In the genomic region with DNA sequence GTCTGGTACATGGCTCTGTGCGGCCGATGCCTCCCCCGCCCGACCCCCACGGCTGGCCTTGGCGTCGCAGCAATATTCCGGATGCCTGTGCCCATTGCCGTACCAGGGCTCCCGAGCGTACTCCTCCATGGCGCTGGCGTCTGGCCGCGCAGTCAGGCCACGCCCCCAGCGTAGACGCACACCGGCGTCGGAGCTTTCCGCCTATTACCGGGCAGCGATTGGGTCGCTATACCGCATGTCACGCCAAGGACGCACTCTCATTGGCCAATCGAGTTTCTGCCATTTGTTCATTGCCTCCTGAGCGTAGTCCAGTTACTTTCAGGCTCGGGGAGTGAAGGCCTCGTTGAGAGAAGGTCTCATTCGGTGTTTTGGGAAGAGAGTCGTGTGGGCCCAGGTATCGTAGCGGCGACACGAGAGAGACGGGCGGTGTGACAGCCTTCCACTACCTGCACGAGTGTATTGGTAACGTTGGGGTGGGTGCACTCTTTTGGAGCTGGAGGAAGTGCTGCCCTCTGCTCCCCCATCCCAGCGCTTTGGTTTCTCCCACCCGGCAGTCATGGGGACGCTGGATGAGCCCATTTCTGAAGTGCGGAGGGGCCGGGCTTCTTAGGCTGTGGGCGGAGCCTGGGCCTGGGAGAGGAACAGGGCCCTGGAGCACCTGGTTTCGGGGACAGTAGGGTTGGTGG, we compare ENCODE assay signal across 8 cellular contexts. TPM values are rescaled to one million over a fixed set of nuclear protein-coding genes. Genes with fewer than 3 reads are reported as not detected.
A peak's percentile ranks its signal among the peaks of the same experiment; 100 is the strongest.
DNase-seq lines count a peak whose midpoint lies in the region; ATAC-seq and TF ChIP-seq lines count a peak whose summit lies in the region.

A gene with protein sequence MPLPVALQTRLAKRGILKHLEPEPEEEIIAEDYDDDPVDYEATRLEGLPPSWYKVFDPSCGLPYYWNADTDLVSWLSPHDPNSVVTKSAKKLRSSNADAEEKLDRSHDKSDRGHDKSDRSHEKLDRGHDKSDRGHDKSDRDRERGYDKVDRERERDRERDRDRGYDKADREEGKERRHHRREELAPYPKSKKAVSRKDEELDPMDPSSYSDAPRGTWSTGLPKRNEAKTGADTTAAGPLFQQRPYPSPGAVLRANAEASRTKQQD (plus strand): TSS at position 310 of the 686 bp plus-strand sequence. CDS start 580 bp downstream, outside the sequence.
A gene (minus strand): TSS at position 148 of the 686 bp plus-strand sequence. CDS start 19 bp downstream, at position 129.

- H3K9me3 ChIP-seq in mucosa of descending colon: no peaks in the 10 kb centered on the region

- TF ChIP-seq CTCF in epithelial cell of esophagus (IDR thresholded peaks at IDR 0.05; ENCODE audit: insufficient read depth, low read depth, low read length, missing control alignments) (no peak), mucosa of descending colon (IDR thresholded peaks at IDR 0.05) (no peak)

- no peaks in the 10 kb centered on the region for H3K36me3 Mint-ChIP-seq in IgD-negative memory B cell

- H3K4me1 ChIP-seq in mucosa of descending colon (ENCODE audit: low read depth): peaks cover 7% of the 10 kb centered on the region

- ATAC-seq in GM21529 (IDR thresholded peaks at IDR 0.05; ENCODE audit: unreplicated experiment) (peak; percentile 85), mucosa of descending colon (peak; percentile 95)

- peak within 1 kb of the TSS; percentile 68 for H3K4me3 ChIP-seq in epithelial cell of esophagus (ENCODE audit: low read length)
- peak within 1 kb of the TSS; percentile 32 for H3K4me3 ChIP-seq in mucosa of descending colon

- no peaks in the 10 kb centered on the region for H3K36me3 ChIP-seq in mucosa of descending colon (ENCODE audit: low read depth)

- peak within 1 kb of the TSS; percentile 61 to 97 (median 90) for H3K27ac Mint-ChIP-seq in IgD-negative memory B cell

- H3K4me3 Mint-ChIP-seq in IgD-negative memory B cell: peak within 1 kb of the TSS; percentile 75 to 94 (median 90)

- intact Hi-C loops in mucosa of descending colon (cut with DNase I, micrococcal nuclease): no loop called here

- peaks cover 0 to 13% (median 2%) of the 10 kb centered on the region in 3 donors for H3K4me1 Mint-ChIP-seq in IgD-negative memory B cell

- DNase-seq in DMS 273 treated with DMSO at 0.1 percent for 48 hours (lab: John Stamatoyannopoulos, UW) (peak; percentile 89), OCI-M2 (lab: John Stamatoyannopoulos, UW; ENCODE audit: unreplicated experiment) (peak; percentile 78), activated T-cell treated with anti-CD3 and anti-CD28 coated beads for 48 hours (ENCODE audit: low read depth) (peak; percentile 80), epithelial cell of esophagus (ENCODE audit: low read depth) (peak; percentile 95), mucosa of descending colon (peak; percentile 88 to 93 (median 91))
- peak; percentile 75 for DNase-seq in stimulated activated CD8-positive, alpha-beta memory T cell treated with anti-CD3 and anti-CD28 coated beads, Interleukin-4, amount 100 ng/mL, for 24 hours (ENCODE audit: low read depth)

- H3K27me3 Mint-ChIP-seq in IgD-negative memory B cell: no peaks in the 10 kb centered on the region

- H3K9me3 Mint-ChIP-seq in IgD-negative memory B cell: no peaks in the 10 kb centered on the region

RNA-seq across cellular contexts. Expression of the first gene that starts in this region (rescaled TPM):
- 99.8 TPM for polyA plus RNA-seq in IgD-negative memory B cell
- 10 to 100 TPM; 55.5 to 88.8 (median 69.6) TPM for total RNA-seq in mucosa of descending colon

RNA-seq across cellular contexts. Expression of the second gene that starts in this region (rescaled TPM):
- polyA plus RNA-seq in IgD-negative memory B cell: 90.3 TPM
- total RNA-seq in mucosa of descending colon: 10 to 100 TPM; 43.4 to 49.0 (median 46.0) TPM

Comparison
In these comparisons a context has a peak if more than half of its experiments do, and no peak if none do; other contexts are left out.
1. Peak in every context shown above with its lines: DNase-seq, ATAC-seq and H3K4me3 ChIP-seq.